ENCODE assay signal across 1 cellular context in the genomic region with DNA sequence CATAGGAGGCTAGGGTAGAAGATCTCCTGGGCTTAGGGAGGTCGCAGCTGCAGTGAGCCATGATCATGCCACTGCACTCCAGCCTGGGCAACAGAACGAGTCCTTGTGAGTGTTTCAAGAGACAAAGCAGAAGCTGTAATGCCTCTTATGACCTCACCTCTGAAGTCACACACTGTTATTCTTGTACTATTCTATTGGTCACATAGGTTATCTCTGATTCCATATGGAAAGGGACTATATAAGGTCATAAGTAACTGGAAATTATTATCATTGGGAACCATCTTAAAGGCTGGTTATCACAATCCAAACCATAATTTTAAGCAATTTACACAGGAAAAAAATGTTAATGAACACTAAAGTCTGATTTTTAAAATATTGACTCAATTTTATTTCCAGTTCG.
A peak's percentile ranks its signal among the peaks of the same experiment; 100 is the strongest.
TF ChIP-seq lines count a peak whose summit lies in the region.

No MANE protein-coding gene starts in this region.

TF ChIP-seq in K562, 482 proteins besides CTCF, POLR2A, EP300 and RAD21 (continued from another document and continues in another):
- TF ChIP-seq, protein P1, sequence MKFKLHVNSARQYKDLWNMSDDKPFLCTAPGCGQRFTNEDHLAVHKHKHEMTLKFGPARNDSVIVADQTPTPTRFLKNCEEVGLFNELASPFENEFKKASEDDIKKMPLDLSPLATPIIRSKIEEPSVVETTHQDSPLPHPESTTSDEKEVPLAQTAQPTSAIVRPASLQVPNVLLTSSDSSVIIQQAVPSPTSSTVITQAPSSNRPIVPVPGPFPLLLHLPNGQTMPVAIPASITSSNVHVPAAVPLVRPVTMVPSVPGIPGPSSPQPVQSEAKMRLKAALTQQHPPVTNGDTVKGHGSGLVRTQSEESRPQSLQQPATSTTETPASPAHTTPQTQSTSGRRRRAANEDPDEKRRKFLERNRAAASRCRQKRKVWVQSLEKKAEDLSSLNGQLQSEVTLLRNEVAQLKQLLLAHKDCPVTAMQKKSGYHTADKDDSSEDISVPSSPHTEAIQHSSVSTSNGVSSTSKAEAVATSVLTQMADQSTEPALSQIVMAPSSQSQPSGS (CRISPR knock-in tag; IDR thresholded peaks at IDR 0.05): peak; percentile 30; the same call in 1 of the 2 replicates
- TF ChIP-seq HCFC1 (IDR thresholded peaks at IDR 0.05; ENCODE audit: low read depth, low read length) (no peak), TRIM24 (IDR thresholded peaks at IDR 0.05) (peak in 1 of 2 experiments; percentile 33; a peak in 2 of 4 replicates), CBFA2T3 (IDR thresholded peaks at IDR 0.05) (peak; percentile 77), ETV6 (IDR thresholded peaks at IDR 0.05; ENCODE audit: borderline replicate concordance in 1 of 2, low read depth in 2 of 2, low read length in 1 of 2) (no peak), ETV6 (CRISPR knock-in tag; IDR thresholded peaks at IDR 0.05; ENCODE audit: borderline replicate concordance) (no peak), KLF16 (IDR thresholded peaks at IDR 0.05) (no peak), LEF1 (IDR thresholded peaks at IDR 0.05) (0 out of 2 replicates have a peak, but pooled peaks have one; percentile 21), ZNF431 (CRISPR knock-in tag; IDR thresholded peaks at IDR 0.05) (no peak), SMARCA4 (IDR thresholded peaks at IDR 0.05) (peak; percentile 58; the same call in 1 of the 2 replicates), ZNF311 (CRISPR knock-in tag; IDR thresholded peaks at IDR 0.05) (no peak), TRIM28 (IDR thresholded peaks at IDR 0.05) (no peak), TAF15 (IDR thresholded peaks at IDR 0.05; ENCODE audit: low read depth, low read length) (no peak), CBFA2T2 (conservative IDR thresholded peaks at IDR 0.05) (peak; percentile 61), FOXJ2 (tag; IDR thresholded peaks at IDR 0.05) (no peak), ZKSCAN8 (CRISPR knock-in tag; IDR thresholded peaks at IDR 0.05) (no peak), GATAD2B (IDR thresholded peaks at IDR 0.05; ENCODE audit: borderline replicate concordance) (peak; percentile 36; the same call in 1 of the 2 replicates), RBBP5 (IDR thresholded peaks at IDR 0.05; ENCODE audit: borderline replicate concordance, insufficient read depth, low read length, poor library complexity, severe bottlenecking) (no peak), TAL1 (IDR thresholded peaks at IDR 0.05) (peak; percentile 78), JUND (IDR thresholded peaks at IDR 0.05; ENCODE audit: borderline replicate concordance, low read depth, low read length) (peak; percentile 85), JUND (tag; IDR thresholded peaks at IDR 0.05; ENCODE audit: borderline replicate concordance, low read depth, low read length) (peak; percentile 91), ZNF764 (CRISPR knock-in tag; IDR thresholded peaks at IDR 0.05; ENCODE audit: low read depth) (no peak), TCFL5 (CRISPR knock-in tag; conservative IDR thresholded peaks at IDR 0.05) (no peak), CTBP1 (IDR thresholded peaks at IDR 0.05; ENCODE audit: borderline replicate concordance) (no peak), POLR2AphosphoS5 (IDR thresholded peaks at IDR 0.05; ENCODE audit: control insufficient read depth, insufficient read depth, low read depth, low read length) (no peak), TCF3 (CRISPR knock-in tag; IDR thresholded peaks at IDR 0.05) (peak; percentile 52), PTRF (tag; IDR thresholded peaks at IDR 0.05) (no peak), MAFK (IDR thresholded peaks at IDR 0.05; ENCODE audit: low read length) (no peak), CBX5 (IDR thresholded peaks at IDR 0.05; ENCODE audit: borderline replicate concordance, low read depth) (no peak), KHSRP (IDR thresholded peaks at IDR 0.05) (no peak), HSF4 (CRISPR knock-in tag; IDR thresholded peaks at IDR 0.05; ENCODE audit: borderline replicate concordance) (no peak), ESRRA (IDR thresholded peaks at IDR 0.05; ENCODE audit: borderline replicate concordance, low read depth) (peak; percentile 23; the same call in 1 of the 2 replicates), NCOA1 (IDR thresholded peaks at IDR 0.05; ENCODE audit: low read depth) (peak; percentile 57; the same call in 1 of the 2 replicates), EP400 (IDR thresholded peaks at IDR 0.05) (0 out of 2 replicates have a peak, but pooled peaks have one; percentile 10), DIDO1 (tag; IDR thresholded peaks at IDR 0.05; ENCODE audit: low read depth) (no peak), ARID1B (IDR thresholded peaks at IDR 0.05) (peak; percentile 84), SUPT5H (IDR thresholded peaks at IDR 0.05) (no peak), SREBF1 (IDR thresholded peaks at IDR 0.05; ENCODE audit: borderline replicate concordance, low read depth, low read length) (no peak), CREM (IDR thresholded peaks at IDR 0.05; ENCODE audit: low read depth) (peak; percentile 86), NCOR1 (IDR thresholded peaks at IDR 0.05) (peak; percentile 58), SOX6 (IDR thresholded peaks at IDR 0.05) (peak; percentile 25; the same call in 1 of the 2 replicates), E2F3 (CRISPR knock-in tag; IDR thresholded peaks at IDR 0.05) (no peak)
- TF ChIP-seq, protein P2, sequence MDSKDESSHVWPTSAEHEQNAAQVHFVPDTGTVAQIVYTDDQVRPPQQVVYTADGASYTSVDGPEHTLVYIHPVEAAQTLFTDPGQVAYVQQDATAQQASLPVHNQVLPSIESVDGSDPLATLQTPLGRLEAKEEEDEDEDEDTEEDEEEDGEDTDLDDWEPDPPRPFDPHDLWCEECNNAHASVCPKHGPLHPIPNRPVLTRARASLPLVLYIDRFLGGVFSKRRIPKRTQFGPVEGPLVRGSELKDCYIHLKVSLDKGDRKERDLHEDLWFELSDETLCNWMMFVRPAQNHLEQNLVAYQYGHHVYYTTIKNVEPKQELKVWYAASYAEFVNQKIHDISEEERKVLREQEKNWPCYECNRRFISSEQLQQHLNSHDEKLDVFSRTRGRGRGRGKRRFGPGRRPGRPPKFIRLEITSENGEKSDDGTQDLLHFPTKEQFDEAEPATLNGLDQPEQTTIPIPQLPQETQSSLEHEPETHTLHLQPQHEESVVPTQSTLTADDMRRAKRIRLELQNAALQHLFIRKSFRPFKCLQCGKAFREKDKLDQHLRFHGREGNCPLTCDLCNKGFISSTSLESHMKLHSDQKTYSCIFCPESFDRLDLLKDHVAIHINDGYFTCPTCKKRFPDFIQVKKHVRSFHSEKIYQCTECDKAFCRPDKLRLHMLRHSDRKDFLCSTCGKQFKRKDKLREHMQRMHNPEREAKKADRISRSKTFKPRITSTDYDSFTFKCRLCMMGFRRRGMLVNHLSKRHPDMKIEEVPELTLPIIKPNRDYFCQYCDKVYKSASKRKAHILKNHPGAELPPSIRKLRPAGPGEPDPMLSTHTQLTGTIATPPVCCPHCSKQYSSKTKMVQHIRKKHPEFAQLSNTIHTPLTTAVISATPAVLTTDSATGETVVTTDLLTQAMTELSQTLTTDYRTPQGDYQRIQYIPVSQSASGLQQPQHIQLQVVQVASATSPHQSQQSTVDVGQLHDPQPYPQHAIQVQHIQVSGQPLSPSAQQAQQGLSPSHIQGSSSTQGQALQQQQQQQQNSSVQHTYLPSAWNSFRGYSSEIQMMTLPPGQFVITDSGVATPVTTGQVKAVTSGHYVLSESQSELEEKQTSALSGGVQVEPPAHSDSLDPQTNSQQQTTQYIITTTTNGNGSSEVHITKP (IDR thresholded peaks at IDR 0.05; ENCODE audit: partially characterized antibody): no peak
- TF ChIP-seq, protein P3, sequence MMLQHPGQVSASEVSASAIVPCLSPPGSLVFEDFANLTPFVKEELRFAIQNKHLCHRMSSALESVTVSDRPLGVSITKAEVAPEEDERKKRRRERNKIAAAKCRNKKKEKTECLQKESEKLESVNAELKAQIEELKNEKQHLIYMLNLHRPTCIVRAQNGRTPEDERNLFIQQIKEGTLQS (IDR thresholded peaks at IDR 0.05): peak; percentile 78
- TF ChIP-seq, protein P3 (CRISPR knock-in tag; conservative IDR thresholded peaks at IDR 0.05): no peak
- TF ChIP-seq, protein P4, sequence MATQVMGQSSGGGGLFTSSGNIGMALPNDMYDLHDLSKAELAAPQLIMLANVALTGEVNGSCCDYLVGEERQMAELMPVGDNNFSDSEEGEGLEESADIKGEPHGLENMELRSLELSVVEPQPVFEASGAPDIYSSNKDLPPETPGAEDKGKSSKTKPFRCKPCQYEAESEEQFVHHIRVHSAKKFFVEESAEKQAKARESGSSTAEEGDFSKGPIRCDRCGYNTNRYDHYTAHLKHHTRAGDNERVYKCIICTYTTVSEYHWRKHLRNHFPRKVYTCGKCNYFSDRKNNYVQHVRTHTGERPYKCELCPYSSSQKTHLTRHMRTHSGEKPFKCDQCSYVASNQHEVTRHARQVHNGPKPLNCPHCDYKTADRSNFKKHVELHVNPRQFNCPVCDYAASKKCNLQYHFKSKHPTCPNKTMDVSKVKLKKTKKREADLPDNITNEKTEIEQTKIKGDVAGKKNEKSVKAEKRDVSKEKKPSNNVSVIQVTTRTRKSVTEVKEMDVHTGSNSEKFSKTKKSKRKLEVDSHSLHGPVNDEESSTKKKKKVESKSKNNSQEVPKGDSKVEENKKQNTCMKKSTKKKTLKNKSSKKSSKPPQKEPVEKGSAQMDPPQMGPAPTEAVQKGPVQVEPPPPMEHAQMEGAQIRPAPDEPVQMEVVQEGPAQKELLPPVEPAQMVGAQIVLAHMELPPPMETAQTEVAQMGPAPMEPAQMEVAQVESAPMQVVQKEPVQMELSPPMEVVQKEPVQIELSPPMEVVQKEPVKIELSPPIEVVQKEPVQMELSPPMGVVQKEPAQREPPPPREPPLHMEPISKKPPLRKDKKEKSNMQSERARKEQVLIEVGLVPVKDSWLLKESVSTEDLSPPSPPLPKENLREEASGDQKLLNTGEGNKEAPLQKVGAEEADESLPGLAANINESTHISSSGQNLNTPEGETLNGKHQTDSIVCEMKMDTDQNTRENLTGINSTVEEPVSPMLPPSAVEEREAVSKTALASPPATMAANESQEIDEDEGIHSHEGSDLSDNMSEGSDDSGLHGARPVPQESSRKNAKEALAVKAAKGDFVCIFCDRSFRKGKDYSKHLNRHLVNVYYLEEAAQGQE (CRISPR knock-in tag; IDR thresholded peaks at IDR 0.05; ENCODE audit: low read depth): no peak
- TF ChIP-seq, protein P5, sequence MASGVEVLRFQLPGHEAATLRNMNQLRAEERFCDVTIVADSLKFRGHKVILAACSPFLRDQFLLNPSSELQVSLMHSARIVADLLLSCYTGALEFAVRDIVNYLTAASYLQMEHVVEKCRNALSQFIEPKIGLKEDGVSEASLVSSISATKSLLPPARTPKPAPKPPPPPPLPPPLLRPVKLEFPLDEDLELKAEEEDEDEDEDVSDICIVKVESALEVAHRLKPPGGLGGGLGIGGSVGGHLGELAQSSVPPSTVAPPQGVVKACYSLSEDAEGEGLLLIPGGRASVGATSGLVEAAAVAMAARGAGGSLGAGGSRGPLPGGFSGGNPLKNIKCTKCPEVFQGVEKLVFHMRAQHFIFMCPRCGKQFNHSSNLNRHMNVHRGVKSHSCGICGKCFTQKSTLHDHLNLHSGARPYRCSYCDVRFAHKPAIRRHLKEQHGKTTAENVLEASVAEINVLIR (CRISPR knock-in tag; IDR thresholded peaks at IDR 0.05): peak; percentile 55; the same call in 1 of the 2 replicates
- TF ChIP-seq, protein P6, sequence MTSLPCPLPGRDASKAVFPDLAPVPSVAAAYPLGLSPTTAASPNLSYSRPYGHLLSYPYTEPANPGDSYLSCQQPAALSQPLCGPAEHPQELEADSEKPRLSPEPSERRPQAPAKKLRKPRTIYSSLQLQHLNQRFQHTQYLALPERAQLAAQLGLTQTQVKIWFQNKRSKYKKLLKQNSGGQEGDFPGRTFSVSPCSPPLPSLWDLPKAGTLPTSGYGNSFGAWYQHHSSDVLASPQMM (CRISPR knock-in tag; IDR thresholded peaks at IDR 0.05): no peak
- TF ChIP-seq, protein P7, sequence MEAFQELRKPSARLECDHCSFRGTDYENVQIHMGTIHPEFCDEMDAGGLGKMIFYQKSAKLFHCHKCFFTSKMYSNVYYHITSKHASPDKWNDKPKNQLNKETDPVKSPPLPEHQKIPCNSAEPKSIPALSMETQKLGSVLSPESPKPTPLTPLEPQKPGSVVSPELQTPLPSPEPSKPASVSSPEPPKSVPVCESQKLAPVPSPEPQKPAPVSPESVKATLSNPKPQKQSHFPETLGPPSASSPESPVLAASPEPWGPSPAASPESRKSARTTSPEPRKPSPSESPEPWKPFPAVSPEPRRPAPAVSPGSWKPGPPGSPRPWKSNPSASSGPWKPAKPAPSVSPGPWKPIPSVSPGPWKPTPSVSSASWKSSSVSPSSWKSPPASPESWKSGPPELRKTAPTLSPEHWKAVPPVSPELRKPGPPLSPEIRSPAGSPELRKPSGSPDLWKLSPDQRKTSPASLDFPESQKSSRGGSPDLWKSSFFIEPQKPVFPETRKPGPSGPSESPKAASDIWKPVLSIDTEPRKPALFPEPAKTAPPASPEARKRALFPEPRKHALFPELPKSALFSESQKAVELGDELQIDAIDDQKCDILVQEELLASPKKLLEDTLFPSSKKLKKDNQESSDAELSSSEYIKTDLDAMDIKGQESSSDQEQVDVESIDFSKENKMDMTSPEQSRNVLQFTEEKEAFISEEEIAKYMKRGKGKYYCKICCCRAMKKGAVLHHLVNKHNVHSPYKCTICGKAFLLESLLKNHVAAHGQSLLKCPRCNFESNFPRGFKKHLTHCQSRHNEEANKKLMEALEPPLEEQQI (IDR thresholded peaks at IDR 0.05): peak; percentile 22; the same call in 1 of the 2 replicates
